Comparison of ENCODE assay signal across 8 cellular contexts in genomic region chr7:131012477-131013031, GRCh38.
DNase-seq lines count a peak whose midpoint lies in the region; ATAC-seq, FAIRE-seq and TF ChIP-seq lines count a peak whose summit lies in the region.

No MANE protein-coding gene starts in this region.

- POLR2A ChIA-PET in activated naive CD8-positive, alpha-beta T cell treated with anti-CD3 and anti-CD28 coated beads, Interleukin-2, amount 10 ng/mL, durations not matched to agents 7 days and 5 days (lab: Charles Lee): interaction anchor here (0.8 to 2.5 kb wide), 6 partner anchors 9 to 131 kb away, joined by 3 to 9 read pairs (median 4); no protein-coding TSS in a partner anchor

- no peaks in the 10 kb centered on the region for H3K9me3 ChIP-seq in keratinocyte (ENCODE audit: control insufficient read depth, low read depth, low read length)
- no peaks in the 10 kb centered on the region for H3K9me3 ChIP-seq in thymus (ENCODE audit: control insufficient read depth)

- no peaks in the 10 kb centered on the region for H3K9me1 ChIP-seq in keratinocyte (ENCODE audit: control insufficient read depth, extremely low read depth, insufficient read depth, low read length)

- no peak for TF ChIP-seq CTCF in keratinocyte (optimal IDR thresholded peaks at IDR 0.05 in 1 of 3, IDR thresholded peaks at IDR 0.05 in 1 of 3, conservative IDR thresholded peaks at IDR 0.05 in 1 of 3; ENCODE audit: extremely low read depth in 1 of 3, insufficient read depth in 2 of 3, low read length in 3 of 3)

- H3K4me1 ChIP-seq in keratinocyte (ENCODE audit: control insufficient read depth, extremely low read depth, insufficient read depth, low read length): peaks cover 58% of the 10 kb centered on the region
- peaks cover 1% of the 10 kb centered on the region for H3K4me1 ChIP-seq in thymus (ENCODE audit: control insufficient read depth, insufficient read depth, low read length)

- no peak overlapping the region for H2AFZ ChIP-seq in keratinocyte (ENCODE audit: control insufficient read depth, low read length)

- H3K4me1 Mint-ChIP-seq in activated CD8-positive, alpha-beta memory T cell treated with anti-CD3 and anti-CD28 coated beads, Interleukin-2, amount 10 ng/mL, durations not matched to agents 7 days and 5 days: peaks cover 68% of the 10 kb centered on the region
- H3K4me1 Mint-ChIP-seq in activated naive CD8-positive, alpha-beta T cell treated with anti-CD3 and anti-CD28 coated beads, Interleukin-2, amount 10 ng/mL, durations not matched to agents 7 days and 5 days: peaks cover 53% of the 10 kb centered on the region

- H3K4me2 ChIP-seq in keratinocyte (ENCODE audit: control insufficient read depth, extremely low read depth, insufficient read depth, low read depth, low read length): peak overlapping the region; percentile 90

- H3K4me3 Mint-ChIP-seq in activated CD8-positive, alpha-beta memory T cell treated with anti-CD3 and anti-CD28 coated beads, Interleukin-2, amount 10 ng/mL, durations not matched to agents 7 days and 5 days: peak overlapping the region; percentile 64
- H3K4me3 Mint-ChIP-seq in activated naive CD8-positive, alpha-beta T cell treated with anti-CD3 and anti-CD28 coated beads, Interleukin-2, amount 10 ng/mL, durations not matched to agents 7 days and 5 days: peak overlapping the region; percentile 46

- H3K27me3 Mint-ChIP-seq in activated CD8-positive, alpha-beta memory T cell treated with anti-CD3 and anti-CD28 coated beads, Interleukin-2, amount 10 ng/mL, durations not matched to agents 7 days and 5 days: no peaks in the 10 kb centered on the region
- H3K27me3 Mint-ChIP-seq in activated naive CD8-positive, alpha-beta T cell treated with anti-CD3 and anti-CD28 coated beads, Interleukin-2, amount 10 ng/mL, durations not matched to agents 7 days and 5 days: no peaks in the 10 kb centered on the region

- DNase-seq in activated CD8-positive, alpha-beta memory T cell treated with anti-CD3 and anti-CD28 coated beads, Interleukin-2, amount 10 ng/mL, durations not matched to agents 7 days and 5 days: peak; percentile 41
- DNase-seq in activated CD8-positive, alpha-beta memory T cell treated with anti-CD3 and anti-CD28 coated beads for 24 hours: no peak
- DNase-seq in activated naive CD8-positive, alpha-beta T cell treated with anti-CD3 and anti-CD28 coated beads, Interleukin-2, amount 10 ng/mL, durations not matched to agents 7 days and 5 days: no peak
- DNase-seq in keratinocyte (ENCODE audit: low read depth, low spot score) (no peak), LoVo (ENCODE audit: low spot score) (no peak)

- peaks cover 6% of the 10 kb centered on the region for H3K36me3 Mint-ChIP-seq in activated CD8-positive, alpha-beta memory T cell treated with anti-CD3 and anti-CD28 coated beads, Interleukin-2, amount 10 ng/mL, durations not matched to agents 7 days and 5 days
- peaks cover 2% of the 10 kb centered on the region for H3K36me3 Mint-ChIP-seq in activated naive CD8-positive, alpha-beta T cell treated with anti-CD3 and anti-CD28 coated beads, Interleukin-2, amount 10 ng/mL, durations not matched to agents 7 days and 5 days

- H4K20me1 ChIP-seq in keratinocyte (ENCODE audit: control insufficient read depth, extremely low read depth, insufficient read depth, low read length): no peaks in the 10 kb centered on the region

- dilution Hi-C loops in keratinocyte (cut with MboI; ENCODE audit: extremely low pct_ligation_motif_present, low sequenced_read_pairs): no loop called here

- peak overlapping the region; percentile 67 for H3K9ac ChIP-seq in keratinocyte (ENCODE audit: control insufficient read depth, extremely low read depth, insufficient read depth, low read length)

- H3K36me3 ChIP-seq in keratinocyte (ENCODE audit: control insufficient read depth in 2 of 2, extremely low read depth in 1 of 2, insufficient read depth in 2 of 2, low read length in 2 of 2) (no peaks in the 10 kb centered on the region), thymus (ENCODE audit: control insufficient read depth, insufficient read depth) (peaks cover 3% of the 10 kb centered on the region)

- peak; percentile 86 for FAIRE-seq in keratinocyte (lab: Jason Lieb, UNC)

- H3K27ac Mint-ChIP-seq in activated CD8-positive, alpha-beta memory T cell treated with anti-CD3 and anti-CD28 coated beads, Interleukin-2, amount 10 ng/mL, durations not matched to agents 7 days and 5 days: peak overlapping the region; percentile 93
- H3K27ac Mint-ChIP-seq in activated naive CD8-positive, alpha-beta T cell treated with anti-CD3 and anti-CD28 coated beads, Interleukin-2, amount 10 ng/mL, durations not matched to agents 7 days and 5 days: peak overlapping the region; percentile 94

- peak overlapping the region in 1 of 3 experiments; percentile 50 for H3K4me3 ChIP-seq in keratinocyte (ENCODE audit: control insufficient read depth in 2 of 3, extremely low read depth in 1 of 3, insufficient read depth in 2 of 3, low read depth in 1 of 3, low read length in 3 of 3)
- H3K4me3 ChIP-seq in thymus (ENCODE audit: low read length): no peak overlapping the region

- CTCF ChIA-PET in activated CD8-positive, alpha-beta memory T cell treated with anti-CD3 and anti-CD28 coated beads, Interleukin-2, amount 10 ng/mL, durations not matched to agents 7 days and 5 days (lab: Charles Lee): interaction anchor here (0.8 to 2.1 kb wide), 9 partner anchors 18 to 116 kb away, joined by 3 to 7 read pairs (median 4); no protein-coding TSS in a partner anchor

- H3K79me2 ChIP-seq in keratinocyte (ENCODE audit: control insufficient read depth, insufficient read depth, low read length): peaks cover 12% of the 10 kb centered on the region

- 97% methylated on average over 7 of the region's 7 CpGs for WGBS in thymus

- ATAC-seq in activated CD8-positive, alpha-beta memory T cell treated with anti-CD3 and anti-CD28 coated beads, Interleukin-2, amount 10 ng/mL, durations not matched to agents 7 days and 5 days: peak; percentile 8
- ATAC-seq in activated naive CD8-positive, alpha-beta T cell treated with anti-CD3 and anti-CD28 coated beads, Interleukin-2, amount 10 ng/mL, durations not matched to agents 7 days and 5 days (ENCODE audit: low read depth): no peak
- ATAC-seq in GM18858 (IDR thresholded peaks at IDR 0.05; ENCODE audit: unreplicated experiment): no peak
- no peak for ATAC-seq in GM19463 (IDR thresholded peaks at IDR 0.05; ENCODE audit: unreplicated experiment)

- H3K27ac ChIP-seq in keratinocyte (ENCODE audit: control insufficient read depth, insufficient read depth, low read length) (peak overlapping the region; percentile 87), thymus (ENCODE audit: low read depth) (peak overlapping the region; percentile 15)

- H3K27me3 ChIP-seq in keratinocyte (ENCODE audit: control insufficient read depth, extremely low read depth, insufficient read depth, low read length) (no peaks in the 10 kb centered on the region), thymus (ENCODE audit: control insufficient read depth, insufficient read depth) (no peaks in the 10 kb centered on the region)

- no peaks in the 10 kb centered on the region for H3K9me3 Mint-ChIP-seq in activated CD8-positive, alpha-beta memory T cell treated with anti-CD3 and anti-CD28 coated beads, Interleukin-2, amount 10 ng/mL, durations not matched to agents 7 days and 5 days (ENCODE audit: low read depth)
- peaks cover 2% of the 10 kb centered on the region for H3K9me3 Mint-ChIP-seq in activated naive CD8-positive, alpha-beta T cell treated with anti-CD3 and anti-CD28 coated beads, Interleukin-2, amount 10 ng/mL, durations not matched to agents 7 days and 5 days
